Comparison of ENCODE assay signal across 11 cellular contexts in the genomic region with DNA sequence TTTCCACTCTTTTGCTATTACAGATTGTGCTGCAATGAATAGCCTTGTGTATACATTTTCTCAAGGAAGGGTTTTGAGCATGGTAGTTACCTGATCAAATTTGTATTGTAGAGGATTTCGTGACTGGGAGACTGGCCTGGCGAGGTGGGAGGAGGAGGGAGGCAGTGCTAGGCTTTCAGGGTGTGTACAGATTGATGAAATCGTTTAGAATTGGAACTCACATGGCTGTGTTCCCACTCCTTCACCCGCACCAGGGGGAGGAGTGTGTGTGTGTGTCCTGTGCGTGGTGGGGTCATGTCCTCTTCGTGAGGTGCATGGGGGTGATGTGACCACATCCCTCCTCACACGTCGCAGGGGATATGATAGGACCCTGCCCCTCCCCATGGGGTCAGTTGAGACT. TPM values are rescaled to one million over a fixed set of nuclear protein-coding genes. Genes with fewer than 3 reads are reported as not detected.
DNase-seq lines count a peak whose midpoint lies in the region; ATAC-seq, FAIRE-seq and TF ChIP-seq lines count a peak whose summit lies in the region.
"Had no signal": no experiment of that assay in that cellular context is flagged by ENCODE, and none has a peak within 500 bp of the region (broad histone marks: within the 10 kb centered on the region; RNA-seq: fewer than 3 reads in every experiment).

No MANE protein-coding gene starts in this region.

- H3K36me3 ChIP-seq in breast epithelium, result no peaks in the 10 kb centered on the region

- FAIRE-seq in H54 (lab: Jason Lieb, UNC), result no peak
- FAIRE-seq: GM18507 had no signal

- TF ChIP-seq CTCF in breast epithelium (IDR thresholded peaks at IDR 0.05) (no peak), type B pancreatic cell (conservative IDR thresholded peaks at IDR 0.05) (no peak)

- peaks cover 0 to 3% of the 10 kb centered on the region in 2 donors for H3K4me1 ChIP-seq in breast epithelium

- no peak overlapping the region for H3K27ac Mint-ChIP-seq in activated T-cell treated with anti-CD3 and anti-CD28 coated beads, Interleukin-2, amount 50 U/mL, for 72 hours
- H3K27ac Mint-ChIP-seq in memory B cell (no peak overlapping the region), type B pancreatic cell (peak overlapping the region; percentile 93)

- H3K9me3 Mint-ChIP-seq in activated T-cell treated with anti-CD3 and anti-CD28 coated beads, Interleukin-2, amount 50 U/mL, for 72 hours, result no peaks in the 10 kb centered on the region
- no peaks in the 10 kb centered on the region for H3K9me3 Mint-ChIP-seq in memory B cell
- no peaks in the 10 kb centered on the region for H3K9me3 Mint-ChIP-seq in type B pancreatic cell

- peaks cover 0 to 7% of the 10 kb centered on the region in 2 donors for H3K36me3 Mint-ChIP-seq in activated T-cell treated with anti-CD3 and anti-CD28 coated beads, Interleukin-2, amount 50 U/mL, for 72 hours (ENCODE audit: insufficient read depth in 2 of 2)
- peaks cover 8% of the 10 kb centered on the region for H3K36me3 Mint-ChIP-seq in memory B cell
- H3K36me3 Mint-ChIP-seq in type B pancreatic cell, result peaks cover 5% of the 10 kb centered on the region

- intact Hi-C loops in breast epithelium (cut with DNase I; ENCODE audit: low total_unique reads), result no loop called here

- H3K27me3 Mint-ChIP-seq in activated T-cell treated with anti-CD3 and anti-CD28 coated beads, Interleukin-2, amount 50 U/mL, for 72 hours (ENCODE audit: low read depth), result peaks cover 23% of the 10 kb centered on the region
- H3K27me3 Mint-ChIP-seq in memory B cell, result peaks cover 15% of the 10 kb centered on the region
- peaks cover 22% of the 10 kb centered on the region for H3K27me3 Mint-ChIP-seq in type B pancreatic cell

- no peaks in the 10 kb centered on the region for H3K9me3 ChIP-seq in breast epithelium

- TF ChIP-seq POLR2A in breast epithelium (IDR thresholded peaks at IDR 0.05), result no peak
- no peak for TF ChIP-seq POLR2A in H54 (IDR thresholded peaks at IDR 0.05; ENCODE audit: low read depth, low read length)

- H3K27ac ChIP-seq in breast epithelium, result no peak overlapping the region

- no peak for ATAC-seq in activated T-cell treated with anti-CD3 and anti-CD28 coated beads, Interleukin-2, amount 50 U/mL, for 72 hours (replicated peaks in 1 of 2)
- no peak for ATAC-seq in memory B cell (ENCODE audit: low read depth)

- H3K4me1 Mint-ChIP-seq in activated T-cell treated with anti-CD3 and anti-CD28 coated beads, Interleukin-2, amount 50 U/mL, for 72 hours (ENCODE audit: low read depth), result peaks cover 21% of the 10 kb centered on the region
- H3K4me1 Mint-ChIP-seq in memory B cell, result peaks cover 22% of the 10 kb centered on the region
- peaks cover 10% of the 10 kb centered on the region for H3K4me1 Mint-ChIP-seq in type B pancreatic cell (ENCODE audit: unreplicated experiment)

- peaks cover 0 to 3% of the 10 kb centered on the region in 2 donors for H3K27me3 ChIP-seq in breast epithelium

- H3K4me3 ChIP-seq in breast epithelium, result peak overlapping the region in 2 of 3 donors; percentile 63 to 69

- H3K4me3 Mint-ChIP-seq in activated T-cell treated with anti-CD3 and anti-CD28 coated beads, Interleukin-2, amount 50 U/mL, for 72 hours, result peak overlapping the region; percentile 39 to 70
- peak overlapping the region; percentile 83 for H3K4me3 Mint-ChIP-seq in memory B cell
- peak overlapping the region; percentile 92 for H3K4me3 Mint-ChIP-seq in type B pancreatic cell

- DNase-seq in activated T-cell treated with anti-CD3 and anti-CD28 coated beads, Interleukin-2, amount 50 U/mL, for 72 hours, result no peak
- no peak for DNase-seq in activated T-cell treated with anti-CD3 and anti-CD28 coated beads, Interleukin-2, amount 50 U/mL, for 48 hours
- DNase-seq in breast epithelium (ENCODE audit: low spot score in 2 of 2), result no peak
- DNase-seq in memory B cell (ENCODE audit: low spot score in 2 of 2), result no peak
- DNase-seq in type B pancreatic cell (ENCODE audit: extremely low spot score, unreplicated experiment), result no peak
- no peak for DNase-seq in COLO829 (ENCODE audit: low spot score)
- DNase-seq in HuH-7.5 (ENCODE audit: low spot score), result no peak
- DNase-seq in H54 (ENCODE audit: insufficient read length, low spot score), result no peak
- DNase-seq: KBM-7 had no signal

RNA-seq across cellular contexts. Expression of gene PGLYRP1, which starts 8.3 kb away (rescaled TPM):
- not detected for total RNA-seq in activated T-cell treated with anti-CD3 and anti-CD28 coated beads, Interleukin-2, amount 50 U/mL, for 72 hours
- total RNA-seq in breast epithelium (not detected), type B pancreatic cell (ENCODE audit: low replicate concordance) (not detected in 2 replicates)
- total RNA-seq: mononuclear cell had no signal

RNA-seq across cellular contexts. Expression of gene CCDC61, which starts 19.3 kb away (rescaled TPM):
- 10 to 100 TPM; 21.8 to 22.0 TPM for total RNA-seq in activated T-cell treated with anti-CD3 and anti-CD28 coated beads, Interleukin-2, amount 50 U/mL, for 72 hours
- 1 to 10 TPM; 7.0 to 8.8 (median 8.3) TPM for total RNA-seq in breast epithelium
- total RNA-seq in type B pancreatic cell (ENCODE audit: low replicate concordance), result 16.9 and 19.4 TPM in 2 replicates

RNA-seq across cellular contexts. Expression of gene IGFL4, which starts 26.3 kb away (rescaled TPM):
- not detected for total RNA-seq in activated T-cell treated with anti-CD3 and anti-CD28 coated beads, Interleukin-2, amount 50 U/mL, for 72 hours
- total RNA-seq in breast epithelium (not detected), type B pancreatic cell (ENCODE audit: low replicate concordance) (1.3 and 3.3 TPM in 2 replicates)

RNA-seq across cellular contexts. Expression of gene NOVA2, which starts 40.9 kb away (rescaled TPM):
- total RNA-seq in activated T-cell treated with anti-CD3 and anti-CD28 coated beads, Interleukin-2, amount 50 U/mL, for 72 hours, result under 1 TPM; 0.38 to 0.58 TPM
- total RNA-seq in breast epithelium (1 to 10 TPM in 2 of 3 donors, under 1 TPM in 1; 0.59 to 3.6 (median 1.1) TPM), type B pancreatic cell (ENCODE audit: low replicate concordance) (0.17 and 5.0 TPM in 2 replicates)
